ENCODE assay signal across 8 cellular contexts in the genomic region with DNA sequence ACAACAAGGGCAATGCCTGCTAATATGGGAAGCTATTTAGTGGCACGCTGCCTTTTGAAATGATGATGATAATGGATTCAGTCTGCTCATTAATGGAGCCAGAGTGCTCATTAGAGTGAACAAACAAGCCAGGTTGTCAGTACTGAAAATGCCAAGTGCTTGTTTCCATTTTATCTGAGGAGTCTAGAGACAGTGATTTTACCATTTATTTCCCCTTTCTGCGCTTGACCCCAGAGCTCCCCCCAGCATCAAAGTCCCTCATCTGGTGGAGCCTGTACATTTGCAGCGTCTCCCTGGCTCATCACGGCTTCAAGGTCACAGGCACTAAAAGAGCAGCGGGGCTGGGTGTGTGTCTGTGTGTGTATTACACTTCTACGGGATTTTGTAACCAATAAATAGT.
A peak's percentile ranks its signal among the peaks of the same experiment; 100 is the strongest.
DNase-seq lines count a peak whose midpoint lies in the region; ATAC-seq, FAIRE-seq and TF ChIP-seq lines count a peak whose summit lies in the region.

No MANE protein-coding gene starts in this region.

- H3K27me3 Mint-ChIP-seq in MCF 10A (ENCODE audit: insufficient read depth, unreplicated experiment) (peaks cover 80% of the 10 kb centered on the region), type B pancreatic cell (peaks cover 51% of the 10 kb centered on the region)
- peaks cover 26% of the 10 kb centered on the region for H3K27me3 Mint-ChIP-seq in activated T-helper 1 cell treated with anti-CD3 and anti-CD28 coated beads, Interleukin-12 subunit alpha, Interleukin-12 subunit beta, Interleukin-2, Interleukin-4 antibody, amounts not matched to agents 30 ng/mL and 10 ng/mL and 1 ng/mL, durations not matched to agents 14 hours and 24 hours and 36 hours (ENCODE audit: insufficient read depth)

- CTCF ChIA-PET in MCF 10A (lab: Yijun Ruan, JAX) (interaction anchor here (0.7 to 1.0 kb wide), 2 partner anchors 180 to 587 kb away, joined by 3 to 4 read pairs; no protein-coding TSS in a partner anchor), HepG2 (lab: Yijun Ruan, JAX; ENCODE audit: low intra/inter-chr PET ratio, low total read pairs) (no interaction called here)

- TF ChIP-seq EP300 in HepG2 (IDR thresholded peaks at IDR 0.05; ENCODE audit: low read depth in 2 of 2, low read length in 2 of 2) (no peak), HepG2 (CRISPR knock-in tag; IDR thresholded peaks at IDR 0.05; ENCODE audit: borderline replicate concordance) (no peak)

- POLR2A ChIA-PET in MCF 10A (lab: Yijun Ruan, JAX): no interaction called here
- POLR2A ChIA-PET in HepG2 (lab: Yijun Ruan, JAX): no interaction called here

- 13% methylated on average over 6 of the region's 6 CpGs for WGBS in HepG2 (ENCODE audit: low lambda C conversion rate)

- no peak overlapping the region for H3K27ac ChIP-seq in breast epithelium
- H3K27ac ChIP-seq in HepG2 (ENCODE audit: extremely low read length, insufficient read depth, low read length): no peak overlapping the region

- in situ Hi-C loops in HepG2 (cut with HindIII; ENCODE audit: extremely low pct_ligation_motif_present, low pct_unique_long_range_greater_than_20kb): no loop called here

- no peak for TF ChIP-seq RAD21 in HepG2 (CRISPR knock-in tag; IDR thresholded peaks at IDR 0.05)

- no peaks in the 10 kb centered on the region for H3K79me2 ChIP-seq in HepG2 (ENCODE audit: insufficient read depth, low read length)

- no peak overlapping the region for H3K9ac ChIP-seq in HepG2 (ENCODE audit: insufficient read depth, low read depth, low read length)

- DNase-seq in breast epithelium (ENCODE audit: low spot score in 2 of 2) (no peak), MCF 10A (ENCODE audit: unreplicated experiment) (no peak), HepG2 (ENCODE audit: low spot score) (no peak), type B pancreatic cell (ENCODE audit: extremely low spot score, unreplicated experiment) (no peak), NCI-H187 treated with DMSO at 0.1 percent for 48 hours (lab: John Stamatoyannopoulos, UW) (no peak), NCI-H1930 (lab: John Stamatoyannopoulos, UW) (no peak)
- no peak for DNase-seq in activated T-helper 1 cell treated with anti-CD3 and anti-CD28 coated beads, Interleukin-12 subunit alpha, Interleukin-12 subunit beta, Interleukin-2, Interleukin-4 antibody, amounts not matched to agents 30 ng/mL and 10 ng/mL and 1 ng/mL, durations not matched to agents 14 hours and 24 hours and 36 hours (ENCODE audit: low spot score)

- H3K4me2 ChIP-seq in HepG2 (ENCODE audit: low read depth, low read length): peak overlapping the region; percentile 9; the same call in 1 of the 2 replicates

- no peak overlapping the region for H2AFZ ChIP-seq in HepG2 (ENCODE audit: low read length)

- peak overlapping the region; percentile 25 to 56 (median 39) for H3K4me3 ChIP-seq in breast epithelium
- H3K4me3 ChIP-seq in HepG2 (replicated peaks in 1 of 3; ENCODE audit: insufficient read depth in 1 of 3, low read depth in 2 of 3, low read length in 3 of 3): no peak overlapping the region

- no peak overlapping the region for H3K4me3 Mint-ChIP-seq in MCF 10A (ENCODE audit: unreplicated experiment)
- H3K4me3 Mint-ChIP-seq in activated T-helper 1 cell treated with anti-CD3 and anti-CD28 coated beads, Interleukin-12 subunit alpha, Interleukin-12 subunit beta, Interleukin-2, Interleukin-4 antibody, amounts not matched to agents 30 ng/mL and 10 ng/mL and 1 ng/mL, durations not matched to agents 14 hours and 24 hours and 36 hours: peak overlapping the region; percentile 29
- H3K4me3 Mint-ChIP-seq in type B pancreatic cell: peak overlapping the region; percentile 86

- FAIRE-seq in HepG2 (lab: Jason Lieb, UNC): no peak

- no peak for TF ChIP-seq POLR2A in breast epithelium (IDR thresholded peaks at IDR 0.05)
- TF ChIP-seq POLR2A in HepG2 (IDR thresholded peaks at IDR 0.05; ENCODE audit: insufficient read depth in 1 of 2, low read depth in 2 of 2, low read length in 2 of 2): no peak

- no peak; the same call in 2 of the 3 replicates for ATAC-seq in HepG2
- no peak for ATAC-seq in HG03571 (IDR thresholded peaks at IDR 0.05; ENCODE audit: unreplicated experiment)

- H4K20me1 ChIP-seq in HepG2 (ENCODE audit: insufficient read depth, low read length): no peaks in the 10 kb centered on the region

- H3K4me1 ChIP-seq in breast epithelium: no peaks in the 10 kb centered on the region
- H3K4me1 ChIP-seq in HepG2 (ENCODE audit: insufficient read depth, low read length): no peaks in the 10 kb centered on the region

- H3K36me3 ChIP-seq in breast epithelium: no peaks in the 10 kb centered on the region
- H3K36me3 ChIP-seq in HepG2 (replicated peaks in 1 of 2; ENCODE audit: control insufficient read depth in 1 of 2, insufficient read depth in 2 of 2, low read length in 2 of 2): no peaks in the 10 kb centered on the region

- no peak for TF ChIP-seq CTCF in breast epithelium (IDR thresholded peaks at IDR 0.05)
- no peak for TF ChIP-seq CTCF in MCF 10A (IDR thresholded peaks at IDR 0.05; ENCODE audit: unreplicated experiment)
- no peak for TF ChIP-seq CTCF in HepG2 (CRISPR knock-in tag; IDR thresholded peaks at IDR 0.05)
- no peak for TF ChIP-seq CTCF in type B pancreatic cell (conservative IDR thresholded peaks at IDR 0.05)

- H3K4me1 Mint-ChIP-seq in MCF 10A (ENCODE audit: insufficient read depth, unreplicated experiment): no peaks in the 10 kb centered on the region
- peaks cover 7% of the 10 kb centered on the region for H3K4me1 Mint-ChIP-seq in activated T-helper 1 cell treated with anti-CD3 and anti-CD28 coated beads, Interleukin-12 subunit alpha, Interleukin-12 subunit beta, Interleukin-2, Interleukin-4 antibody, amounts not matched to agents 30 ng/mL and 10 ng/mL and 1 ng/mL, durations not matched to agents 14 hours and 24 hours and 36 hours (ENCODE audit: low read depth)
- H3K4me1 Mint-ChIP-seq in type B pancreatic cell (ENCODE audit: unreplicated experiment): peaks cover 7% of the 10 kb centered on the region

- H3K36me3 Mint-ChIP-seq in MCF 10A (ENCODE audit: insufficient read depth, unreplicated experiment) (peaks cover 6% of the 10 kb centered on the region), type B pancreatic cell (no peaks in the 10 kb centered on the region)
- no peaks in the 10 kb centered on the region for H3K36me3 Mint-ChIP-seq in activated T-helper 1 cell treated with anti-CD3 and anti-CD28 coated beads, Interleukin-12 subunit alpha, Interleukin-12 subunit beta, Interleukin-2, Interleukin-4 antibody, amounts not matched to agents 30 ng/mL and 10 ng/mL and 1 ng/mL, durations not matched to agents 14 hours and 24 hours and 36 hours (ENCODE audit: low read depth)

- H3K27me3 ChIP-seq in breast epithelium (peaks cover 0 to 22% of the 10 kb centered on the region in 2 donors), HepG2 (ENCODE audit: control insufficient read depth in 1 of 2, insufficient read depth in 2 of 2, low read length in 2 of 2) (peaks cover 0 to 3% of the 10 kb centered on the region in 2 experiments; a peak in 2 of 5 replicates)

- no peaks in the 10 kb centered on the region for H3K9me3 Mint-ChIP-seq in MCF 10A (ENCODE audit: unreplicated experiment)
- H3K9me3 Mint-ChIP-seq in activated T-helper 1 cell treated with anti-CD3 and anti-CD28 coated beads, Interleukin-12 subunit alpha, Interleukin-12 subunit beta, Interleukin-2, Interleukin-4 antibody, amounts not matched to agents 30 ng/mL and 10 ng/mL and 1 ng/mL, durations not matched to agents 14 hours and 24 hours and 36 hours: no peaks in the 10 kb centered on the region
- no peaks in the 10 kb centered on the region for H3K9me3 Mint-ChIP-seq in type B pancreatic cell

- no peak overlapping the region for H3K27ac Mint-ChIP-seq in MCF 10A (ENCODE audit: low read depth, unreplicated experiment)
- no peak overlapping the region for H3K27ac Mint-ChIP-seq in activated T-helper 1 cell treated with anti-CD3 and anti-CD28 coated beads, Interleukin-12 subunit alpha, Interleukin-12 subunit beta, Interleukin-2, Interleukin-4 antibody, amounts not matched to agents 30 ng/mL and 10 ng/mL and 1 ng/mL, durations not matched to agents 14 hours and 24 hours and 36 hours
- H3K27ac Mint-ChIP-seq in type B pancreatic cell: no peak overlapping the region

- intact Hi-C loops in breast epithelium (cut with DNase I; ENCODE audit: low total_unique reads) (no loop called here), MCF 10A (cut with micrococcal nuclease) (no loop called here), HepG2 (cut with micrococcal nuclease; ENCODE audit: unreplicated experiment) (no loop called here)
- intact Hi-C loops in activated T-helper 1 cell treated with anti-CD3 and anti-CD28 coated beads, Interleukin-12 subunit alpha, Interleukin-12 subunit beta, Interleukin-2, Interleukin-4 antibody, amounts not matched to agents 30 ng/mL and 10 ng/mL and 1 ng/mL, durations not matched to agents 14 hours and 24 hours and 36 hours (cut with micrococcal nuclease): loop anchor here (10.0 kb wide), 2 partner anchors 612 to 1392 kb away; no protein-coding TSS in a partner anchor

- no peaks in the 10 kb centered on the region for H3K9me3 ChIP-seq in breast epithelium
- H3K9me3 ChIP-seq in HepG2 (ENCODE audit: low read length): no peaks in the 10 kb centered on the region

- BruUV-seq in MCF 10A (replicated peaks; lab: Mats Ljungman, UMichigan) (no TSS peak), HepG2 (replicated peaks; lab: Mats Ljungman, UMichigan) (no TSS peak)

TF ChIP-seq in HepG2, 621 proteins besides CTCF, POLR2A, EP300 and RAD21 (continues in another document):
- TF ChIP-seq SP4 (CRISPR knock-in tag; IDR thresholded peaks at IDR 0.05): no peak
- no peak for TF ChIP-seq SIX1 (CRISPR knock-in tag; IDR thresholded peaks at IDR 0.05; ENCODE audit: borderline replicate concordance)

Comparison
In these comparisons a context has a peak if more than half of its experiments do, and no peak if none do; other contexts are left out.
1. H3K4me3 ChIP-seq: peak in breast epithelium (3 of 3); none in HepG2 (0 of 3).